9 cellular contexts compared by ENCODE assay signal in the genomic region with DNA sequence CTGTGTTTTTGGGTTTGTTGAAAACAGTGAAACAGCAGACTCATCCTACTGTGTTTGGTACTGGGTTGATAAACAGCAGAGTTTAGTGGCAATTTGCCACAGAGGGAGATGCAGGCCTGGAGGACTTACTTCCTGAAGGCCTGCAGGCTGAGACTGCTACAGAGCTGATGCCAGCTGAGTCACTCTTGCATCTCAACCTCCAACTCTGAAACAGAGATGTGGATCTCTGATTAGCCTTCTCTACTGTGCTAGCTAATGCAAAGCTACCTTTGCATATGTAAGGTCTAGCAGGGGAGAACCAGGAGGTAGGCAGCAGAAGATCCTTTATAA. TPM values are rescaled to one million over a fixed set of nuclear protein-coding genes. Genes with fewer than 3 reads are reported as not detected.
DNase-seq lines count a peak whose midpoint lies in the region; ATAC-seq and TF ChIP-seq lines count a peak whose summit lies in the region.
"Had no signal": no experiment of that assay in that cellular context is flagged by ENCODE, and none has a peak within 500 bp of the region (broad histone marks: within the 10 kb centered on the region; RNA-seq: fewer than 3 reads in every experiment).

No MANE protein-coding gene starts in this region.

- CTCF ChIA-PET in activated CD8-positive, alpha-beta T cell treated with anti-CD3 and anti-CD28 coated beads, Interleukin-2, amount 10 ng/mL, durations not matched to agents 7 days and 5 days (lab: Charles Lee) = interaction anchor here (0.8 to 1.6 kb wide), 2 partner anchors 11 to 73 kb away, joined by 4 to 6 read pairs; no protein-coding TSS in a partner anchor

- DNase-seq in DND-41 (peak; percentile 25), KBM-7 (peak; percentile 71), iPS-NIHi11 (ENCODE audit: low spot score) (peak; percentile 58), D341Med (ENCODE audit: low spot score) (no peak), cerebellar nuclear complex (lab: John Stamatoyannopoulos, UW) (no peak)
- peak; percentile 34 for DNase-seq in activated CD8-positive, alpha-beta T cell treated with anti-CD3 and anti-CD28 coated beads, Interleukin-2, amount 10 ng/mL, durations not matched to agents 7 days and 5 days

- POLR2A ChIA-PET in activated CD8-positive, alpha-beta T cell treated with anti-CD3 and anti-CD28 coated beads, Interleukin-2, amount 10 ng/mL, durations not matched to agents 7 days and 5 days (lab: Charles Lee) = interaction anchor here (1.1 kb wide), 1 partner anchor 11 kb away, joined by 3 read pairs; no protein-coding TSS in a partner anchor

- H4K20me1 ChIP-seq in DND-41 (ENCODE audit: insufficient read depth, low read length) = peaks cover 7% of the 10 kb centered on the region; the same call in 1 of the 2 replicates

- no peak for TF ChIP-seq CTCF in DND-41 (IDR thresholded peaks at IDR 0.05; ENCODE audit: borderline replicate concordance, extremely low read depth, low read length, poor library complexity, severe bottlenecking)

- no peak overlapping the region for H3K4me2 ChIP-seq in DND-41 (ENCODE audit: insufficient read depth, low read length)

- H3K27ac ChIP-seq in DND-41 (ENCODE audit: low read length) = no peak overlapping the region
- H3K27ac ChIP-seq: thoracic aorta had no signal

- no peaks in the 10 kb centered on the region for H3K9me3 Mint-ChIP-seq in activated CD8-positive, alpha-beta T cell treated with anti-CD3 and anti-CD28 coated beads, Interleukin-2, amount 10 ng/mL, durations not matched to agents 7 days and 5 days (ENCODE audit: insufficient read depth)

- H3K36me3 Mint-ChIP-seq in activated CD8-positive, alpha-beta T cell treated with anti-CD3 and anti-CD28 coated beads, Interleukin-2, amount 10 ng/mL, durations not matched to agents 7 days and 5 days (ENCODE audit: low read depth) = peaks cover 4% of the 10 kb centered on the region

- no peak overlapping the region for H3K4me3 ChIP-seq in DND-41 (ENCODE audit: low read depth in 1 of 2, low read length in 2 of 2)
- H3K4me3 ChIP-seq: thoracic aorta had no signal

- H3K4me1 ChIP-seq in DND-41 (ENCODE audit: insufficient read depth, low read length) = no peaks in the 10 kb centered on the region

- peak; percentile 66 for ATAC-seq in DND-41 (ENCODE audit: insufficient read depth, low read depth)
- ATAC-seq in activated CD8-positive, alpha-beta T cell treated with anti-CD3 and anti-CD28 coated beads, Interleukin-2, amount 10 ng/mL, durations not matched to agents 7 days and 5 days = peak; percentile 73
- no peak for ATAC-seq in GM21723 (IDR thresholded peaks at IDR 0.05; ENCODE audit: unreplicated experiment)
- ATAC-seq in HG02763 (IDR thresholded peaks at IDR 0.05; ENCODE audit: unreplicated experiment) = no peak

- peaks cover 6% of the 10 kb centered on the region; the same call in 1 of the 2 replicates for H3K79me2 ChIP-seq in DND-41 (ENCODE audit: insufficient read depth, low read length)

- H3K9me3 ChIP-seq in DND-41 (ENCODE audit: insufficient read depth, low read length, severe bottlenecking) = no peaks in the 10 kb centered on the region
- H3K9me3 ChIP-seq: thoracic aorta had no signal

- peaks cover 5% of the 10 kb centered on the region; the same call in 1 of the 2 replicates for H3K36me3 ChIP-seq in DND-41 (ENCODE audit: insufficient read depth, low read length)

- H3K9ac ChIP-seq in DND-41 (ENCODE audit: low read depth, low read length) = no peak overlapping the region

- H3K27ac Mint-ChIP-seq in activated CD8-positive, alpha-beta T cell treated with anti-CD3 and anti-CD28 coated beads, Interleukin-2, amount 10 ng/mL, durations not matched to agents 7 days and 5 days = no peak overlapping the region

- H2AFZ ChIP-seq in DND-41 (ENCODE audit: low read depth, low read length) = no peak overlapping the region

- no peak overlapping the region for H3K4me3 Mint-ChIP-seq in activated CD8-positive, alpha-beta T cell treated with anti-CD3 and anti-CD28 coated beads, Interleukin-2, amount 10 ng/mL, durations not matched to agents 7 days and 5 days

- in situ Hi-C loops in KBM-7 (cut with MboI; ENCODE audit: low pct_unique_long_range_greater_than_20kb, low sequenced_read_pairs) = no loop called here

- H3K27me3 ChIP-seq in DND-41 (ENCODE audit: insufficient read depth, low read length, poor library complexity) = no peaks in the 10 kb centered on the region

- no peaks in the 10 kb centered on the region for H3K27me3 Mint-ChIP-seq in activated CD8-positive, alpha-beta T cell treated with anti-CD3 and anti-CD28 coated beads, Interleukin-2, amount 10 ng/mL, durations not matched to agents 7 days and 5 days (ENCODE audit: low read depth)

- no peaks in the 10 kb centered on the region for H3K4me1 Mint-ChIP-seq in activated CD8-positive, alpha-beta T cell treated with anti-CD3 and anti-CD28 coated beads, Interleukin-2, amount 10 ng/mL, durations not matched to agents 7 days and 5 days (ENCODE audit: low read depth)

RNA-seq across cellular contexts. Expression of gene ATP5MG, which starts 14.3 kb away (rescaled TPM):
- total RNA-seq in activated CD8-positive, alpha-beta T cell treated with anti-CD3 and anti-CD28 coated beads, Interleukin-2, amount 10 ng/mL, durations not matched to agents 7 days and 5 days = 100 to 1,000 TPM; 275 to 298 TPM

RNA-seq across cellular contexts. Expression of gene KMT2A, which starts 20.6 kb away (rescaled TPM):
- total RNA-seq in activated CD8-positive, alpha-beta T cell treated with anti-CD3 and anti-CD28 coated beads, Interleukin-2, amount 10 ng/mL, durations not matched to agents 7 days and 5 days = 10 to 100 TPM; 83.1 to 86.7 TPM

RNA-seq across cellular contexts. Expression of gene UBE4A, which starts 56.3 kb away (rescaled TPM):
- total RNA-seq in activated CD8-positive, alpha-beta T cell treated with anti-CD3 and anti-CD28 coated beads, Interleukin-2, amount 10 ng/mL, durations not matched to agents 7 days and 5 days = 10 to 100 TPM; 38.5 to 39.8 TPM

Comparison
In these comparisons a context has a peak if more than half of its experiments do, and no peak if none do; other contexts are left out.
1. ATAC-seq: peak in DND-41 (single experiment) and activated CD8-positive, alpha-beta T cell treated with anti-CD3 and anti-CD28 coated beads, Interleukin-2, amount 10 ng/mL, durations not matched to agents 7 days and 5 days (single experiment); none in GM21723 (single experiment) and HG02763 (single experiment).
2. DNase-seq: peak in DND-41 (single experiment), KBM-7 (single experiment), activated CD8-positive, alpha-beta T cell treated with anti-CD3 and anti-CD28 coated beads, Interleukin-2, amount 10 ng/mL, durations not matched to agents 7 days and 5 days (single experiment) and iPS-NIHi11 (single experiment); none in D341Med (single experiment) and cerebellar nuclear complex (0 of 2).